ENCODE assay signal across 8 cellular contexts in genomic region chr18:21242141-21243040, GRCh38. TPM values are rescaled to one million over a fixed set of nuclear protein-coding genes. Genes with fewer than 3 reads are reported as not detected.
DNase-seq lines count a peak whose midpoint lies in the region; ATAC-seq and TF ChIP-seq lines count a peak whose summit lies in the region.

Gene GREB1L, plus strand, starts transcription at chr18:21242232. Its CDS starts 141,287 bp downstream, at chr18:21383519.

- intact Hi-C loops in mammary epithelial cell (cut with micrococcal nuclease) (loop anchor here (1.0 to 5.0 kb wide), 2 partner anchors 150 to 202 kb away; no protein-coding TSS in a partner anchor), spleen (cut with DNase I; ENCODE audit: low total_unique reads) (no loop called here)

- H3K4me1 ChIP-seq in mammary epithelial cell (ENCODE audit: insufficient read depth, low read length) (peaks cover 6% of the 10 kb centered on the region), spleen (peaks cover 9 to 25% (median 22%) of the 10 kb centered on the region in 6 donors)

- ATAC-seq in GM19452 (IDR thresholded peaks at IDR 0.05; ENCODE audit: unreplicated experiment): peak; percentile 51
- no peak for ATAC-seq in HG03460 (IDR thresholded peaks at IDR 0.05; ENCODE audit: unreplicated experiment)
- ATAC-seq in HG03039 (IDR thresholded peaks at IDR 0.05; ENCODE audit: unreplicated experiment): no peak

- no peaks in the 10 kb centered on the region for H3K79me2 ChIP-seq in mammary epithelial cell (ENCODE audit: insufficient read depth, low read length)

- H3K27me3 ChIP-seq in mammary epithelial cell (ENCODE audit: insufficient read depth, low read length) (peaks cover 19% of the 10 kb centered on the region), spleen (replicated peaks in 1 of 7) (peaks cover 0 to 82% (median 44%) of the 10 kb centered on the region in 7 donors)

- peak; percentile 66 for DNase-seq in AG10803 (ENCODE audit: low read depth)
- DNase-seq in NCI-H345 (lab: John Stamatoyannopoulos, UW): peak; percentile 56
- peak; percentile 76 for DNase-seq in mammary epithelial cell
- DNase-seq in iris pigment epithelial cell (ENCODE audit: low read depth): peak; percentile 52
- DNase-seq in spleen: no peak

- no peak within 1 kb of the TSS for H3K9ac ChIP-seq in mammary epithelial cell (ENCODE audit: insufficient read depth, low read length)

- WGBS in mammary epithelial cell (ENCODE audit: low coverage, missing lambda C conversion rate): no CpG with 5 or more reads among the region's 115 CpGs
- WGBS in spleen, 5 donors: 0 to 2% (median 2%) methylated on average over 29 to 115 of the region's 115 CpGs

- H4K20me1 ChIP-seq in mammary epithelial cell (ENCODE audit: insufficient read depth, low read length): no peaks in the 10 kb centered on the region

- dilution Hi-C loops in mammary epithelial cell (cut with HindIII; ENCODE audit: low sequenced_read_pairs): no loop called here

- H3K9me3 ChIP-seq in mammary epithelial cell (replicated peaks; ENCODE audit: insufficient read depth, low read length) (no peaks in the 10 kb centered on the region), spleen (no peaks in the 10 kb centered on the region)

- H3K27ac ChIP-seq in mammary epithelial cell (ENCODE audit: insufficient read depth, low read depth, low read length) (no peak within 1 kb of the TSS), spleen (no peak within 1 kb of the TSS)

- in situ Hi-C loops in mammary epithelial cell (cut with MboI; ENCODE audit: low sequenced_read_pairs in 2 of 2): loop anchor here in 1 of 2 donors (25.0 kb wide), 1 partner anchor 155 kb away; no protein-coding TSS in a partner anchor

- H3K36me3 ChIP-seq in mammary epithelial cell (ENCODE audit: insufficient read depth, low read length): no peaks in the 10 kb centered on the region
- no peaks in the 10 kb centered on the region for H3K36me3 ChIP-seq in spleen

- H2AFZ ChIP-seq in mammary epithelial cell (ENCODE audit: low read depth, low read length): peak within 1 kb of the TSS; percentile 90

- H3K4me2 ChIP-seq in mammary epithelial cell (ENCODE audit: insufficient read depth, low read depth, low read length): peak within 1 kb of the TSS; percentile 99

- BruUV-seq in mammary epithelial cell (replicated peaks; lab: Mats Ljungman, UMichigan): no TSS peak

- CTCF ChIA-PET in mammary epithelial cell (lab: Charles Lee; ENCODE audit: low non-redundant PET): interaction anchor here (0.7 kb wide), 2 partner anchors 18 to 58 kb away, joined by 3 to 4 read pairs; no protein-coding TSS in a partner anchor

- TF ChIP-seq POLR2A in spleen (IDR thresholded peaks at IDR 0.05): no peak

- TF ChIP-seq CTCF in AG10803 (conservative IDR thresholded peaks at IDR 0.05; ENCODE audit: low read length) (no peak; the same call in 1 of the 2 replicates), mammary epithelial cell (conservative IDR thresholded peaks at IDR 0.05 in 1 of 2, IDR thresholded peaks at IDR 0.05 in 1 of 2; ENCODE audit: extremely low read depth in 1 of 2, insufficient read depth in 1 of 2, low read depth in 1 of 2, low read length in 2 of 2) (peak in 1 of 2 donors; percentile 33), spleen (IDR thresholded peaks at IDR 0.05 in 8 of 11, conservative IDR thresholded peaks at IDR 0.05 in 3 of 11) (peak in 1 of 11 experiments; percentile 27)

- peak within 1 kb of the TSS; percentile 68 for H3K4me3 ChIP-seq in AG10803 (ENCODE audit: low read length)
- peak within 1 kb of the TSS; percentile 64 to 67 (median 65) for H3K4me3 ChIP-seq in mammary epithelial cell (replicated peaks in 1 of 3; ENCODE audit: insufficient read depth in 1 of 3, low read depth in 2 of 3, low read length in 3 of 3)
- peak within 1 kb of the TSS; percentile 24 to 70 (median 43) for H3K4me3 ChIP-seq in spleen

RNA-seq across cellular contexts. Expression of gene GREB1L, which starts in this region (rescaled TPM):
- 1 to 10 TPM; 1.7 to 2.0 TPM for total RNA-seq in mammary epithelial cell
- 1.2 TPM for polyA plus RNA-seq in mammary epithelial cell
- polyA minus RNA-seq in mammary epithelial cell: 2.7 TPM
- under 1 TPM; 0.28 to 0.79 (median 0.69) TPM for total RNA-seq in spleen
- polyA plus RNA-seq in spleen: under 1 TPM; under 0.01 to 0.13 (median 0.07) TPM
